ENCODE assay signal across 21 cellular contexts in the genomic region with DNA sequence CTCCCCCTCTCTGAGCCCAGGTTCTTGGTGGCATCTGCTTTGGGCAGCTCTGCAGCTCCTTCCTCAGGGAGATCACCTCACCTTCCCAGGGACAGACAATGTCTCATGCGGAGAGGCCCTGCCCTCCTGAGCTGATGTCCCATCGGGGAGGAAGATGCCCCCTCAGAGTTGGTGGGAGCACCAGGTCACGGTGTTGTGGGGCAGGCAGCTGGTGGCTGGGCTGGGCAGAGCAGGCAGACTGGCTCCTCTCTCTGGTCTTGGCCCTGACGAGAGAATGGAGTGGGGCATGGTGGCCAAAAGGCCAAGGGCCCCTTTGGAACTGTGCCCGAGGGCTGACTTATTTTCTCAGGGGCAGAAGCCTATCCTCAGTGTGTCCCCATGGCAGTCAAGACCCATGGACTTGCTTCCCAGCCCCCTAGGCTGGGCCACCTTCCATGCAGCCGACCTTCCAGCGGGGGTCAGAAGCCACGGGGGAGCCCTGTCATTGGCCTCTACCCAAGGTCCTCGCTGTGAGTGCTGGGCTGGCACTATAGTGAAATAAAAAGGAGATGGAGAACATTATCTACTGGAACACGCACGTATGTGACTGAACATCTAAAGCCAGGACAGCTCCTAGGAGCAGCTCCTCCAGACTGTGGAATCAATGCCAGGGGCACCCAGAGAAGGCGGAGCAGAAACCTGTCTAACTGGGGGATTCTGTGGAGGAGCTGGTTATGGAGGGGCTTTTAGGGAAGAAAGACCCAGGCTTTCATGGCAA. TPM values are rescaled to one million over a fixed set of nuclear protein-coding genes. Genes with fewer than 3 reads are reported as not detected.
A peak's percentile ranks its signal among the peaks of the same experiment; 100 is the strongest.
DNase-seq lines count a peak whose midpoint lies in the region; ATAC-seq and TF ChIP-seq lines count a peak whose summit lies in the region.
"Had no signal": no experiment of that assay in that cellular context is flagged by ENCODE, and none has a peak within 500 bp of the region (broad histone marks: within the 10 kb centered on the region; RNA-seq: fewer than 3 reads in every experiment).

No MANE protein-coding gene starts in this region.

- POLR2A ChIA-PET in RWPE1 (lab: Yijun Ruan, JAX; ENCODE audit: low non-redundant PET) = no interaction called here

- H3K9me3 Mint-ChIP-seq in CD4-positive, CD25-positive, alpha-beta regulatory T cell = peaks cover 0 to 3% (median 0%) of the 10 kb centered on the region in 7 donors
- no peaks in the 10 kb centered on the region for H3K9me3 Mint-ChIP-seq in activated naive CD8-positive, alpha-beta T cell (ENCODE audit: low read depth)
- no peaks in the 10 kb centered on the region for H3K9me3 Mint-ChIP-seq in memory B cell
- H3K9me3 Mint-ChIP-seq: HFFc6 had no signal

- H3K4me3 Mint-ChIP-seq in CD4-positive, CD25-positive, alpha-beta regulatory T cell = peak overlapping the region; percentile 8 to 66 (median 36)
- H3K4me3 Mint-ChIP-seq in activated naive CD8-positive, alpha-beta T cell = peak overlapping the region; percentile 49
- H3K4me3 Mint-ChIP-seq in memory B cell = peak overlapping the region; percentile 70
- H3K4me3 Mint-ChIP-seq: activated CD4-positive, alpha-beta memory T cell treated with anti-CD3 and anti-CD28 coated beads for 36 hours; HFFc6 had no signal

- DNase-seq in CD4-positive, CD25-positive, alpha-beta regulatory T cell = no peak
- DNase-seq in memory B cell (ENCODE audit: low spot score in 2 of 2) (no peak), RWPE1 (ENCODE audit: low spot score) (no peak), NCI-H510A (lab: John Stamatoyannopoulos, UW) (no peak)
- DNase-seq: activated gamma-delta T cell; BE2C; DMS53; HFFc6; KBM-7; NCI-H2081; NCI-H524; pancreas; stimulated activated CD4-positive, alpha-beta T cell treated with anti-CD3 and anti-CD28 coated beads, Interleukin-4, amount 100 ng/mL, for 4 hours; transverse colon had no signal

- H3K4me1 ChIP-seq in BLaER1 = peaks cover 56% of the 10 kb centered on the region
- H3K4me1 ChIP-seq in CD4-positive, CD25-positive, alpha-beta regulatory T cell (ENCODE audit: control insufficient read depth, insufficient read depth, low read length, poor library complexity, severe bottlenecking) = peaks cover 7% of the 10 kb centered on the region
- H3K4me1 ChIP-seq: BE2C, SJSA1 had no signal

- H3K9ac ChIP-seq in BLaER1 = no peak overlapping the region

- peaks cover 10% of the 10 kb centered on the region for H3K36me3 Mint-ChIP-seq in CD4-positive, CD25-positive, alpha-beta regulatory T cell
- peaks cover 10% of the 10 kb centered on the region for H3K36me3 Mint-ChIP-seq in activated naive CD8-positive, alpha-beta T cell
- peaks cover 10% of the 10 kb centered on the region for H3K36me3 Mint-ChIP-seq in memory B cell

- H3K27me3 ChIP-seq in BLaER1 = no peaks in the 10 kb centered on the region
- H3K27me3 ChIP-seq in CD4-positive, CD25-positive, alpha-beta regulatory T cell (ENCODE audit: control insufficient read depth, insufficient read depth, low read length) = no peaks in the 10 kb centered on the region
- H3K27me3 ChIP-seq: BE2C, pancreas, transverse colon had no signal

- peak overlapping the region; percentile 33 for H3K4me2 ChIP-seq in BLaER1

- no peaks in the 10 kb centered on the region for H4K20me1 ChIP-seq in BLaER1

- peak overlapping the region; percentile 64 for H3K27ac ChIP-seq in BLaER1
- H3K27ac ChIP-seq in CD4-positive, CD25-positive, alpha-beta regulatory T cell (ENCODE audit: insufficient read depth, low read length, poor library complexity, severe bottlenecking) = no peak overlapping the region
- H3K27ac ChIP-seq in RWPE1 = no peak overlapping the region
- H3K27ac ChIP-seq: HL-60, pancreas, SJSA1, skin epidermis, transverse colon had no signal

- H3K36me3 ChIP-seq in BLaER1 = peaks cover 55% of the 10 kb centered on the region
- H3K36me3 ChIP-seq in CD4-positive, CD25-positive, alpha-beta regulatory T cell (ENCODE audit: control insufficient read depth, insufficient read depth, low read length) = peaks cover 3% of the 10 kb centered on the region
- H3K36me3 ChIP-seq: BE2C, pancreas, SJSA1, transverse colon had no signal

- H3K4me1 Mint-ChIP-seq in CD4-positive, CD25-positive, alpha-beta regulatory T cell = peaks cover 0 to 38% (median 17%) of the 10 kb centered on the region in 4 donors
- peaks cover 28% of the 10 kb centered on the region for H3K4me1 Mint-ChIP-seq in activated naive CD8-positive, alpha-beta T cell (ENCODE audit: low read depth)
- peaks cover 19% of the 10 kb centered on the region for H3K4me1 Mint-ChIP-seq in memory B cell

- H3K4me3 ChIP-seq in BLaER1 = peak overlapping the region; percentile 10; the same call in 1 of the 2 replicates
- no peak overlapping the region for H3K4me3 ChIP-seq in CD4-positive, CD25-positive, alpha-beta regulatory T cell (ENCODE audit: low read depth, low read length)
- H3K4me3 ChIP-seq: pancreas, SJSA1, skin epidermis, transverse colon had no signal

- H3K27ac Mint-ChIP-seq in CD4-positive, CD25-positive, alpha-beta regulatory T cell = peak overlapping the region in 2 of 3 donors; percentile 29 to 59
- H3K27ac Mint-ChIP-seq in activated naive CD8-positive, alpha-beta T cell = no peak overlapping the region
- H3K27ac Mint-ChIP-seq in memory B cell = peak overlapping the region; percentile 41
- H3K27ac Mint-ChIP-seq: activated CD4-positive, alpha-beta memory T cell treated with anti-CD3 and anti-CD28 coated beads for 36 hours; HFFc6 had no signal

- CTCF ChIA-PET in RWPE1 (lab: Yijun Ruan, JAX) = interaction anchor here (0.6 to 1.0 kb wide), 2 partner anchors 12 to 76 kb away, joined by 3 to 5 read pairs; no protein-coding TSS in a partner anchor

- no peak for ATAC-seq in CD4-positive, CD25-positive, alpha-beta regulatory T cell (ENCODE audit: low read depth in 2 of 2)
- ATAC-seq in memory B cell (ENCODE audit: low read depth) = no peak
- ATAC-seq in HG02938 (IDR thresholded peaks at IDR 0.05; ENCODE audit: unreplicated experiment) = no peak
- ATAC-seq: pancreas had no signal

- peaks cover 27% of the 10 kb centered on the region for H3K9me3 ChIP-seq in BLaER1
- no peaks in the 10 kb centered on the region for H3K9me3 ChIP-seq in CD4-positive, CD25-positive, alpha-beta regulatory T cell (ENCODE audit: control insufficient read depth in 2 of 2, low read length in 2 of 2)
- H3K9me3 ChIP-seq: BE2C, pancreas, SJSA1, transverse colon had no signal

- TF ChIP-seq CTCF in RWPE1 (conservative IDR thresholded peaks at IDR 0.05; ENCODE audit: low read depth) = no peak

- H3K27me3 Mint-ChIP-seq in CD4-positive, CD25-positive, alpha-beta regulatory T cell = peaks cover 17% of the 10 kb centered on the region
- no peaks in the 10 kb centered on the region for H3K27me3 Mint-ChIP-seq in activated naive CD8-positive, alpha-beta T cell
- peaks cover 5% of the 10 kb centered on the region for H3K27me3 Mint-ChIP-seq in memory B cell
- H3K27me3 Mint-ChIP-seq: activated CD4-positive, alpha-beta memory T cell treated with anti-CD3 and anti-CD28 coated beads for 36 hours had no signal

RNA-seq across cellular contexts. Expression of a gene that starts 21.9 kb away (rescaled TPM):
- total RNA-seq in CD4-positive, CD25-positive, alpha-beta regulatory T cell = 650 TPM
- 100 to 1,000 TPM; 244 to 294 (median 270) TPM for polyA plus RNA-seq in CD4-positive, CD25-positive, alpha-beta regulatory T cell
